ENCODE assay signal across 8 cellular contexts in the genomic region with DNA sequence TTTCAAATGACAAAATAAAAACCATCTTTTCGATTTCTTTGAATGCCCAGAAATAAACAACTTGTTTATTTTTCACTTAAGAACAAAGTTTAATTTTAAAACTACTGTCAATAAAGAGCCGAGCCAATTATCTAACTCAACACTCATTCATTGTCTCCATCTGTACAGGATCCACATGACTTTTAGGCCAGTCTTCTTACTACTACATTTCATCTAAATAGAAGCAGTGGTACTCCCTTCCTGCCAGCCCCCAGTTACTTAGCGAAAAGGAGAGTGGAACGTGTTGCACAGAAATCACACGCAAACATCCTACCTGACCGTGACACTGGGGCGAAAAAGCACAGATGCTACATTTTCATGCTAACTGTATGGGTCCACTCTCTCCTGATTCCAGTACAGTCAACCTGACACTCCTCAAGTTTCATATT.
DNase-seq lines count a peak whose midpoint lies in the region; TF ChIP-seq lines count a peak whose summit lies in the region.

No MANE protein-coding gene starts in this region.

- TF ChIP-seq CTCF in GM06990 (IDR thresholded peaks at IDR 0.05; ENCODE audit: insufficient read depth, low read length, poor library complexity, severe bottlenecking) (no peak), HEK293 (tag by site-specific recombination; IDR thresholded peaks at IDR 0.05) (no peak), fibroblast of pulmonary artery (IDR thresholded peaks at IDR 0.05; ENCODE audit: low read length, missing control alignments) (no peak), retinal pigment epithelial cell (conservative IDR thresholded peaks at IDR 0.05; ENCODE audit: low read depth, low read length) (no peak)

- no peaks in the 10 kb centered on the region for H3K9me3 ChIP-seq in HEK293 (ENCODE audit: control insufficient read depth, insufficient read depth, low read depth, low read length)

- CTCF ChIA-PET in HEK293 (lab: Yijun Ruan, JAX) = interaction anchor here (1.3 kb wide), 1 partner anchor 81 kb away, joined by 4 read pairs; a partner anchor contains a TSS

- H3K36me3 ChIP-seq in GM06990 (ENCODE audit: control insufficient read depth, insufficient read depth, low read length) (peaks cover 4% of the 10 kb centered on the region), HEK293 (ENCODE audit: control insufficient read depth in 2 of 2, insufficient read depth in 1 of 2, low read length in 2 of 2) (peaks cover 25 to 33% of the 10 kb centered on the region in 2 experiments)

- H3K4me3 ChIP-seq in GM06990 (replicated peaks; ENCODE audit: low read depth, low read length) = peak overlapping the region; percentile 94
- peak overlapping the region; percentile 90 for H3K4me3 ChIP-seq in HEK293 (ENCODE audit: low read depth, low read length)
- peak overlapping the region; percentile 94 for H3K4me3 ChIP-seq in fibroblast of pulmonary artery (replicated peaks; ENCODE audit: low read depth, low read length)
- peak overlapping the region; percentile 90 for H3K4me3 ChIP-seq in retinal pigment epithelial cell (ENCODE audit: low read length)

- in situ Hi-C loops in ACHN (cut with HindIII; ENCODE audit: low pct_ligation_motif_present, low pct_unique_long_range_greater_than_20kb, low sequenced_read_pairs) = no loop called here

- no peaks in the 10 kb centered on the region for H3K27me3 ChIP-seq in GM06990 (replicated peaks; ENCODE audit: control insufficient read depth, insufficient read depth, low read length)

- H3K4me1 ChIP-seq in HEK293 (ENCODE audit: control insufficient read depth, insufficient read depth, low read length) = peaks cover 10% of the 10 kb centered on the region

- peak overlapping the region; percentile 98; the same call in 1 of the 2 replicates for H3K27ac ChIP-seq in HEK293 (ENCODE audit: extremely low read depth, low read depth, low read length)

- POLR2A ChIA-PET in HEK293 (lab: Yijun Ruan, JAX) = interaction anchor here (1.1 kb wide), 1 partner anchor 80 kb away, joined by 6 read pairs; no protein-coding TSS in a partner anchor

- DNase-seq in GM06990 (ENCODE audit: extremely low read depth, insufficient read length) (no peak), SW480 (ENCODE audit: low spot score) (peak; percentile 46), fibroblast of pulmonary artery (ENCODE audit: low read depth) (no peak), retinal pigment epithelial cell (ENCODE audit: low read depth) (no peak), ACHN (no peak), amniotic stem cell (lab: John Stamatoyannopoulos, UW) (no peak), NCI-H510A (lab: John Stamatoyannopoulos, UW) (no peak)

TF ChIP-seq in HEK293, 187 proteins besides CTCF, POLR2A, EP300 and RAD21:
- TF ChIP-seq ZNF133 (tag by site-specific recombination; IDR thresholded peaks at IDR 0.05) = no peak
- TF ChIP-seq PRDM1 (tag by site-specific recombination; IDR thresholded peaks at IDR 0.05) = peak; percentile 41
- 0 out of 2 replicates have a peak, but pooled peaks have one; percentile 32 for TF ChIP-seq ZNF501 (tag by site-specific recombination; IDR thresholded peaks at IDR 0.05)
- TF ChIP-seq ZNF629 (tag by site-specific recombination; IDR thresholded peaks at IDR 0.05) = 0 out of 2 replicates have a peak, but pooled peaks have one; percentile 6
- TF ChIP-seq, protein P1, sequence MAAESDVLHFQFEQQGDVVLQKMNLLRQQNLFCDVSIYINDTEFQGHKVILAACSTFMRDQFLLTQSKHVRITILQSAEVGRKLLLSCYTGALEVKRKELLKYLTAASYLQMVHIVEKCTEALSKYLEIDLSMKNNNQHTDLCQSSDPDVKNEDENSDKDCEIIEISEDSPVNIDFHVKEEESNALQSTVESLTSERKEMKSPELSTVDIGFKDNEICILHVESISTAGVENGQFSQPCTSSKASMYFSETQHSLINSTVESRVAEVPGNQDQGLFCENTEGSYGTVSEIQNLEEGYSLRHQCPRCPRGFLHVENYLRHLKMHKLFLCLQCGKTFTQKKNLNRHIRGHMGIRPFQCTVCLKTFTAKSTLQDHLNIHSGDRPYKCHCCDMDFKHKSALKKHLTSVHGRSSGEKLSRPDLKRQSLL (tag by site-specific recombination; IDR thresholded peaks at IDR 0.05) = no peak
- TF ChIP-seq, protein P2, sequence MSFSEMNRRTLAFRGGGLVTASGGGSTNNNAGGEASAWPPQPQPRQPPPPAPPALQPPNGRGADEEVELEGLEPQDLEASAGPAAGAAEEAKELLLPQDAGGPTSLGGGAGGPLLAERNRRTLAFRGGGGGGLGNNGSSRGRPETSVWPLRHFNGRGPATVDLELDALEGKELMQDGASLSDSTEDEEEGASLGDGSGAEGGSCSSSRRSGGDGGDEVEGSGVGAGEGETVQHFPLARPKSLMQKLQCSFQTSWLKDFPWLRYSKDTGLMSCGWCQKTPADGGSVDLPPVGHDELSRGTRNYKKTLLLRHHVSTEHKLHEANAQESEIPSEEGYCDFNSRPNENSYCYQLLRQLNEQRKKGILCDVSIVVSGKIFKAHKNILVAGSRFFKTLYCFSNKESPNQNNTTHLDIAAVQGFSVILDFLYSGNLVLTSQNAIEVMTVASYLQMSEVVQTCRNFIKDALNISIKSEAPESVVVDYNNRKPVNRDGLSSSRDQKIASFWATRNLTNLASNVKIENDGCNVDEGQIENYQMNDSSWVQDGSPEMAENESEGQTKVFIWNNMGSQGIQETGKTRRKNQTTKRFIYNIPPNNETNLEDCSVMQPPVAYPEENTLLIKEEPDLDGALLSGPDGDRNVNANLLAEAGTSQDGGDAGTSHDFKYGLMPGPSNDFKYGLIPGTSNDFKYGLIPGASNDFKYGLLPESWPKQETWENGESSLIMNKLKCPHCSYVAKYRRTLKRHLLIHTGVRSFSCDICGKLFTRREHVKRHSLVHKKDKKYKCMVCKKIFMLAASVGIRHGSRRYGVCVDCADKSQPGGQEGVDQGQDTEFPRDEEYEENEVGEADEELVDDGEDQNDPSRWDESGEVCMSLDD (tag by site-specific recombination; IDR thresholded peaks at IDR 0.05) = no peak
- TF ChIP-seq SCRT2 (tag by site-specific recombination; IDR thresholded peaks at IDR 0.05) = peak; percentile 74
- 0 out of 2 replicates have a peak, but pooled peaks have one; percentile 7 for TF ChIP-seq BCL11A (tag by site-specific recombination; IDR thresholded peaks at IDR 0.05; ENCODE audit: low read depth)
- 0 out of 2 replicates have a peak, but pooled peaks have one; percentile 24 for TF ChIP-seq ZBTB17 (tag by site-specific recombination; IDR thresholded peaks at IDR 0.05)
- 0 out of 2 replicates have a peak, but pooled peaks have one; percentile 36 for TF ChIP-seq ZNF366 (tag by site-specific recombination; conservative IDR thresholded peaks at IDR 0.05)
- TF ChIP-seq ZNF394 (tag by site-specific recombination; IDR thresholded peaks at IDR 0.05; ENCODE audit: borderline replicate concordance) = peak; percentile 35; the same call in 1 of the 2 replicates
TF ChIP-seq in HEK293: peak in this region for 8.
